17 cellular contexts compared by ENCODE assay signal in genomic region chr2:182422864-182423263, GRCh38. TPM values are rescaled to one million over a fixed set of nuclear protein-coding genes. Genes with fewer than 3 reads are reported as not detected.
A peak's percentile ranks its signal among the peaks of the same experiment; 100 is the strongest.
DNase-seq lines count a peak whose midpoint lies in the region; ATAC-seq and TF ChIP-seq lines count a peak whose summit lies in the region.
"Had no signal": no experiment of that assay in that cellular context is flagged by ENCODE, and none has a peak within 500 bp of the region (broad histone marks: within the 10 kb centered on the region; RNA-seq: fewer than 3 reads in every experiment).

No MANE protein-coding gene starts in this region.

- no peak for TF ChIP-seq CTCF in left ventricle myocardium inferior (IDR thresholded peaks at IDR 0.05; ENCODE audit: borderline replicate concordance)
- no peak for TF ChIP-seq CTCF in uterus (IDR thresholded peaks at IDR 0.05)

- H3K27me3 ChIP-seq in left ventricle myocardium inferior (ENCODE audit: low read depth), result no peaks in the 10 kb centered on the region
- H3K27me3 ChIP-seq in uterus, result no peaks in the 10 kb centered on the region

- H3K36me3 ChIP-seq in left ventricle myocardium inferior (no peaks in the 10 kb centered on the region), uterus (no peaks in the 10 kb centered on the region)

- intact Hi-C loops in left ventricle myocardium inferior (cut with micrococcal nuclease) (no loop called here), sciatic nerve (cut with DNase I) (no loop called here), uterus (cut with DNase I; ENCODE audit: low total_unique reads) (no loop called here)

- H3K4me3 ChIP-seq in left ventricle myocardium inferior (peak overlapping the region; percentile 67), uterus (no peak overlapping the region)
- H3K4me3 ChIP-seq: GM23338 had no signal

- no peak for TF ChIP-seq POLR2A in uterus (IDR thresholded peaks at IDR 0.05)

- H3K4me1 ChIP-seq in left ventricle myocardium inferior (peaks cover 15% of the 10 kb centered on the region), uterus (no peaks in the 10 kb centered on the region)
- H3K4me1 ChIP-seq: Caco-2 had no signal

- H3K27ac ChIP-seq in left ventricle myocardium inferior (replicated peaks), result peak overlapping the region; percentile 84
- H3K27ac ChIP-seq in uterus, result peak overlapping the region; percentile 32 to 71
- H3K27ac ChIP-seq: 22Rv1 had no signal

- peak; percentile 51 for ATAC-seq in sciatic nerve
- no peak for ATAC-seq in GM19463 (IDR thresholded peaks at IDR 0.05; ENCODE audit: unreplicated experiment)
- ATAC-seq in HG03045 (IDR thresholded peaks at IDR 0.05; ENCODE audit: unreplicated experiment), result no peak
- no peak for ATAC-seq in GM19328 (IDR thresholded peaks at IDR 0.05; ENCODE audit: unreplicated experiment)
- ATAC-seq: GM23338 had no signal

- H3K9me3 ChIP-seq in left ventricle myocardium inferior (replicated peaks) (no peaks in the 10 kb centered on the region), uterus (no peaks in the 10 kb centered on the region)
- H3K9me3 ChIP-seq: Caco-2 had no signal

- peak; percentile 20 for DNase-seq in DMS 273 (lab: John Stamatoyannopoulos, UW; ENCODE audit: unreplicated experiment)
- no peak for DNase-seq in DMS 273 treated with DMSO at 0.1 percent for 48 hours (lab: John Stamatoyannopoulos, UW)
- no peak for DNase-seq in left ventricle myocardium inferior
- DNase-seq in sciatic nerve (ENCODE audit: low spot score), result no peak
- no peak for DNase-seq in uterus
- DNase-seq: Caco-2; CD4-positive, CD25-positive, alpha-beta regulatory T cell; NCI-H1417; NCI-H2029; NCI-H2171; NCI-H82 had no signal

RNA-seq across cellular contexts. Expression of gene PDE1A, which starts 4.0 kb away (rescaled TPM):
- 17.3 TPM for total RNA-seq in left ventricle myocardium inferior
- 45.7 TPM for total RNA-seq in sciatic nerve
- total RNA-seq in uterus, result 10 to 100 TPM; 13.1 to 83.1 (median 27.3) TPM
- total RNA-seq: B cell; Caco-2; CD4-positive, CD25-positive, alpha-beta regulatory T cell had no signal
